Comparison of ENCODE assay signal across 10 cellular contexts in genomic region chr17:48589831-48590602, GRCh38. TPM values are rescaled to one million over a fixed set of nuclear protein-coding genes. Genes with fewer than 3 reads are reported as not detected.
DNase-seq lines count a peak whose midpoint lies in the region; ATAC-seq, FAIRE-seq and TF ChIP-seq lines count a peak whose summit lies in the region.
"Had no signal": no experiment of that assay in that cellular context is flagged by ENCODE, and none has a peak within 500 bp of the region (broad histone marks: within the 10 kb centered on the region; RNA-seq: fewer than 3 reads in every experiment).

TSS of gene HOXB3 (minus strand) at chr17:48590241. CDS start at chr17:48552474, 37,767 bp downstream.

- H3K4me3 ChIP-seq in kidney (ENCODE audit: low read length in 2 of 2) (peak within 1 kb of the TSS; percentile 69 to 93), osteoblast (ENCODE audit: insufficient read depth, low read length) (no peak within 1 kb of the TSS)

- H2AFZ ChIP-seq in osteoblast (ENCODE audit: low read length) = no peak within 1 kb of the TSS

- no peak for ATAC-seq in stimulated activated effector memory CD8-positive, alpha-beta T cell treated with anti-CD3 and anti-CD28 coated beads, Interleukin-12 subunit alpha, Interleukin-12 subunit beta, amount 100 ng/mL, for 72 hours
- ATAC-seq in GM18873 (IDR thresholded peaks at IDR 0.05; ENCODE audit: low FRiP score, unreplicated experiment) = no peak

- peak; percentile 59 for FAIRE-seq in GM19239 (lab: Jason Lieb, UNC)
- FAIRE-seq in TTC549 (lab: Jason Lieb, UNC) = peak; percentile 65
- FAIRE-seq in kidney (lab: Jason Lieb, UNC) = no peak

- H3K9me3 Mint-ChIP-seq in stimulated activated effector memory CD8-positive, alpha-beta T cell treated with anti-CD3 and anti-CD28 coated beads, Interleukin-12 subunit alpha, Interleukin-12 subunit beta, amount 100 ng/mL, for 72 hours = no peaks in the 10 kb centered on the region

- H3K27ac ChIP-seq in kidney (ENCODE audit: low read depth in 2 of 2, low read length in 2 of 2) = peak within 1 kb of the TSS; percentile 93 to 98
- no peak within 1 kb of the TSS for H3K27ac ChIP-seq in osteoblast (ENCODE audit: low read depth, low read length)

- H3K4me3 Mint-ChIP-seq in stimulated activated effector memory CD8-positive, alpha-beta T cell treated with anti-CD3 and anti-CD28 coated beads, Interleukin-12 subunit alpha, Interleukin-12 subunit beta, amount 100 ng/mL, for 72 hours = no peak within 1 kb of the TSS

- peak within 1 kb of the TSS; percentile 27 for H3K27ac Mint-ChIP-seq in stimulated activated effector memory CD8-positive, alpha-beta T cell treated with anti-CD3 and anti-CD28 coated beads, Interleukin-12 subunit alpha, Interleukin-12 subunit beta, amount 100 ng/mL, for 72 hours

- H4K20me1 ChIP-seq in osteoblast (ENCODE audit: insufficient read depth, low read length) = no peaks in the 10 kb centered on the region

- intact Hi-C loops in kidney (cut with DNase I) = loop anchor here (10.0 kb wide), 1 partner anchor 255 kb away; no protein-coding TSS in a partner anchor

- H3K36me3 ChIP-seq in kidney (ENCODE audit: control insufficient read depth in 1 of 2, insufficient read depth in 2 of 2, low read length in 2 of 2) (peaks cover 0 to 1% of the 10 kb centered on the region in 2 donors), osteoblast (ENCODE audit: insufficient read depth, low read length) (no peaks in the 10 kb centered on the region)

- TF ChIP-seq CTCF in kidney (IDR thresholded peaks at IDR 0.05; ENCODE audit: borderline replicate concordance, extremely low read depth, insufficient read depth) (no peak), osteoblast (IDR thresholded peaks at IDR 0.05; ENCODE audit: extremely low read depth, low read depth, low read length) (no peak)

- H3K9me3 ChIP-seq in kidney (ENCODE audit: control insufficient read depth in 1 of 2, low read length in 2 of 2) (no peaks in the 10 kb centered on the region), osteoblast (ENCODE audit: low read depth, low read length) (no peaks in the 10 kb centered on the region)

- no peak within 1 kb of the TSS for H3K4me2 ChIP-seq in osteoblast (ENCODE audit: insufficient read depth, low read length)

- no peaks in the 10 kb centered on the region for H3K79me2 ChIP-seq in osteoblast (ENCODE audit: insufficient read depth, low read length)

- peaks cover 50% of the 10 kb centered on the region for H3K4me1 Mint-ChIP-seq in stimulated activated effector memory CD8-positive, alpha-beta T cell treated with anti-CD3 and anti-CD28 coated beads, Interleukin-12 subunit alpha, Interleukin-12 subunit beta, amount 100 ng/mL, for 72 hours

- no peaks in the 10 kb centered on the region for H3K36me3 Mint-ChIP-seq in stimulated activated effector memory CD8-positive, alpha-beta T cell treated with anti-CD3 and anti-CD28 coated beads, Interleukin-12 subunit alpha, Interleukin-12 subunit beta, amount 100 ng/mL, for 72 hours

- H3K4me1 ChIP-seq in kidney (ENCODE audit: control insufficient read depth in 1 of 2, insufficient read depth in 1 of 2, low read depth in 1 of 2, low read length in 2 of 2) (peaks cover 7 to 18% of the 10 kb centered on the region in 2 donors), osteoblast (ENCODE audit: insufficient read depth, low read length) (peaks cover 10% of the 10 kb centered on the region)

- H3K27me3 ChIP-seq in osteoblast (ENCODE audit: insufficient read depth, low read length) = peaks cover 89% of the 10 kb centered on the region

- DNase-seq in GM19239 (ENCODE audit: insufficient read length, low spot score) (no peak), kidney (peak; percentile 85), COLO829 (ENCODE audit: low spot score) (no peak), T1000 (lab: John Stamatoyannopoulos, UW) (no peak), osteoblast (ENCODE audit: insufficient read length, low spot score, missing footprints) (no peak)
- DNase-seq in stimulated activated effector memory CD8-positive, alpha-beta T cell treated with anti-CD3 and anti-CD28 coated beads, Interleukin-12 subunit alpha, Interleukin-12 subunit beta, amount 100 ng/mL, for 72 hours (ENCODE audit: low spot score in 2 of 2) = no peak
- DNase-seq: NCI-H1436 treated with DMSO at 0.1 percent for 48 hours, SHP77 treated with DMSO at 0.1 percent for 48 hours had no signal

- H3K9ac ChIP-seq in kidney (ENCODE audit: low read length in 2 of 2) = peak within 1 kb of the TSS; percentile 86 to 95

RNA-seq across cellular contexts. Expression of gene HOXB3, which starts in this region (rescaled TPM):
- total RNA-seq in kidney (99.0 TPM), osteoblast (1.5 and 1.8 TPM in 2 replicates)
- 12.1 TPM for polyA plus RNA-seq in kidney (ENCODE audit: insufficient read depth, low read depth, low replicate concordance)

Comparison
In these comparisons a context has a peak if more than half of its experiments do, and no peak if none do; other contexts are left out.
1. RNA of gene HOXB3 (total RNA-seq): 99.0 TPM in kidney (single experiment); 1.5 to 1.8 TPM in osteoblast; every median in the first group is over 10 times any median in the second.